Comparison of ENCODE assay signal across 1 cellular context in the genomic region with DNA sequence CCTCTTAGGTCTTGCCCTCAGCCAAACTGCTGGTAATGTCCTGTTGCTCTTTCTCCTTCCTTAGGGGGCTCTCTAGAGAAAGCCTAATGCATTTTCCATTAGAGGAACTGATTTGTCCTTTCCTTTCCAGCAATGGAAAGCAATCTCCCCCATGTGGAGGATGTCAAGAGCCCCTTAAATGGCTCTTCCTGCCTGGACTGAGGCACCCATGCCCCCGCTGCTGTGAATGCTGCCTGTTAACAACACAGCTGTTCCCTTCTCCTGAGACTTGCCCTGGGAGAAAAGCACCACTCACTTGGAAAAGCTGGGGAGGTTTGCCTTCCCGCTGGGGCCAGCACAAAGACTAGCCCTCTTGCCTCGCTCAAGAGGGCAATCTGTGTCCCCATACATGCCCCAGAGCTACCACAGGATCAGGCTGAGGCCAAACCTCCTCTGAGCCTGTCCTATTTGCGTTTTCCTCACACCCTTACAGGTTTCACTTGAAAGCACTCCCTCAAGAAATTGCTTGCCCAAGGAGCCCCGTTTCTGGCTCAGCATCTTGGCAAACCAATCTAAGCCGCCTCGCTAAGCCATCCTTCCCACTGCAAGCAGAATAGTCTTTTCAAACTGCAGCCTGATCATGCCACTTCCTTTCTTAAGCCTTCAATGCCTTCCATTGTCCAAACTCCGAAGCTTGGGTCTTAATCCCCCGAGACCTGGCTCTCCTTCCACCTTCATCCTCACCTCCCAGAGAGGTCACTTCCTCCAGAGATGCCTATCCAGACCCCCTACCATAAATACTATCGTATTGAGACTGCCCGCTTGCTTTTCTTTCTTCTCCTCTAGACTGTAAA.
TF ChIP-seq lines count a peak whose summit lies in the region.

No MANE protein-coding gene starts in this region.

TF ChIP-seq in GM23338, 12 proteins besides CTCF, POLR2A, EP300 and RAD21 (continued from another document):
- TF ChIP-seq, protein P1, sequence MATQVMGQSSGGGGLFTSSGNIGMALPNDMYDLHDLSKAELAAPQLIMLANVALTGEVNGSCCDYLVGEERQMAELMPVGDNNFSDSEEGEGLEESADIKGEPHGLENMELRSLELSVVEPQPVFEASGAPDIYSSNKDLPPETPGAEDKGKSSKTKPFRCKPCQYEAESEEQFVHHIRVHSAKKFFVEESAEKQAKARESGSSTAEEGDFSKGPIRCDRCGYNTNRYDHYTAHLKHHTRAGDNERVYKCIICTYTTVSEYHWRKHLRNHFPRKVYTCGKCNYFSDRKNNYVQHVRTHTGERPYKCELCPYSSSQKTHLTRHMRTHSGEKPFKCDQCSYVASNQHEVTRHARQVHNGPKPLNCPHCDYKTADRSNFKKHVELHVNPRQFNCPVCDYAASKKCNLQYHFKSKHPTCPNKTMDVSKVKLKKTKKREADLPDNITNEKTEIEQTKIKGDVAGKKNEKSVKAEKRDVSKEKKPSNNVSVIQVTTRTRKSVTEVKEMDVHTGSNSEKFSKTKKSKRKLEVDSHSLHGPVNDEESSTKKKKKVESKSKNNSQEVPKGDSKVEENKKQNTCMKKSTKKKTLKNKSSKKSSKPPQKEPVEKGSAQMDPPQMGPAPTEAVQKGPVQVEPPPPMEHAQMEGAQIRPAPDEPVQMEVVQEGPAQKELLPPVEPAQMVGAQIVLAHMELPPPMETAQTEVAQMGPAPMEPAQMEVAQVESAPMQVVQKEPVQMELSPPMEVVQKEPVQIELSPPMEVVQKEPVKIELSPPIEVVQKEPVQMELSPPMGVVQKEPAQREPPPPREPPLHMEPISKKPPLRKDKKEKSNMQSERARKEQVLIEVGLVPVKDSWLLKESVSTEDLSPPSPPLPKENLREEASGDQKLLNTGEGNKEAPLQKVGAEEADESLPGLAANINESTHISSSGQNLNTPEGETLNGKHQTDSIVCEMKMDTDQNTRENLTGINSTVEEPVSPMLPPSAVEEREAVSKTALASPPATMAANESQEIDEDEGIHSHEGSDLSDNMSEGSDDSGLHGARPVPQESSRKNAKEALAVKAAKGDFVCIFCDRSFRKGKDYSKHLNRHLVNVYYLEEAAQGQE (IDR thresholded peaks at IDR 0.05; ENCODE audit: unreplicated experiment), result no peak
- TF ChIP-seq JUNB (IDR thresholded peaks at IDR 0.05; ENCODE audit: unreplicated experiment), result no peak
- no peak for TF ChIP-seq NANOG (IDR thresholded peaks at IDR 0.05; ENCODE audit: borderline replicate concordance)
- TF ChIP-seq, protein P2, sequence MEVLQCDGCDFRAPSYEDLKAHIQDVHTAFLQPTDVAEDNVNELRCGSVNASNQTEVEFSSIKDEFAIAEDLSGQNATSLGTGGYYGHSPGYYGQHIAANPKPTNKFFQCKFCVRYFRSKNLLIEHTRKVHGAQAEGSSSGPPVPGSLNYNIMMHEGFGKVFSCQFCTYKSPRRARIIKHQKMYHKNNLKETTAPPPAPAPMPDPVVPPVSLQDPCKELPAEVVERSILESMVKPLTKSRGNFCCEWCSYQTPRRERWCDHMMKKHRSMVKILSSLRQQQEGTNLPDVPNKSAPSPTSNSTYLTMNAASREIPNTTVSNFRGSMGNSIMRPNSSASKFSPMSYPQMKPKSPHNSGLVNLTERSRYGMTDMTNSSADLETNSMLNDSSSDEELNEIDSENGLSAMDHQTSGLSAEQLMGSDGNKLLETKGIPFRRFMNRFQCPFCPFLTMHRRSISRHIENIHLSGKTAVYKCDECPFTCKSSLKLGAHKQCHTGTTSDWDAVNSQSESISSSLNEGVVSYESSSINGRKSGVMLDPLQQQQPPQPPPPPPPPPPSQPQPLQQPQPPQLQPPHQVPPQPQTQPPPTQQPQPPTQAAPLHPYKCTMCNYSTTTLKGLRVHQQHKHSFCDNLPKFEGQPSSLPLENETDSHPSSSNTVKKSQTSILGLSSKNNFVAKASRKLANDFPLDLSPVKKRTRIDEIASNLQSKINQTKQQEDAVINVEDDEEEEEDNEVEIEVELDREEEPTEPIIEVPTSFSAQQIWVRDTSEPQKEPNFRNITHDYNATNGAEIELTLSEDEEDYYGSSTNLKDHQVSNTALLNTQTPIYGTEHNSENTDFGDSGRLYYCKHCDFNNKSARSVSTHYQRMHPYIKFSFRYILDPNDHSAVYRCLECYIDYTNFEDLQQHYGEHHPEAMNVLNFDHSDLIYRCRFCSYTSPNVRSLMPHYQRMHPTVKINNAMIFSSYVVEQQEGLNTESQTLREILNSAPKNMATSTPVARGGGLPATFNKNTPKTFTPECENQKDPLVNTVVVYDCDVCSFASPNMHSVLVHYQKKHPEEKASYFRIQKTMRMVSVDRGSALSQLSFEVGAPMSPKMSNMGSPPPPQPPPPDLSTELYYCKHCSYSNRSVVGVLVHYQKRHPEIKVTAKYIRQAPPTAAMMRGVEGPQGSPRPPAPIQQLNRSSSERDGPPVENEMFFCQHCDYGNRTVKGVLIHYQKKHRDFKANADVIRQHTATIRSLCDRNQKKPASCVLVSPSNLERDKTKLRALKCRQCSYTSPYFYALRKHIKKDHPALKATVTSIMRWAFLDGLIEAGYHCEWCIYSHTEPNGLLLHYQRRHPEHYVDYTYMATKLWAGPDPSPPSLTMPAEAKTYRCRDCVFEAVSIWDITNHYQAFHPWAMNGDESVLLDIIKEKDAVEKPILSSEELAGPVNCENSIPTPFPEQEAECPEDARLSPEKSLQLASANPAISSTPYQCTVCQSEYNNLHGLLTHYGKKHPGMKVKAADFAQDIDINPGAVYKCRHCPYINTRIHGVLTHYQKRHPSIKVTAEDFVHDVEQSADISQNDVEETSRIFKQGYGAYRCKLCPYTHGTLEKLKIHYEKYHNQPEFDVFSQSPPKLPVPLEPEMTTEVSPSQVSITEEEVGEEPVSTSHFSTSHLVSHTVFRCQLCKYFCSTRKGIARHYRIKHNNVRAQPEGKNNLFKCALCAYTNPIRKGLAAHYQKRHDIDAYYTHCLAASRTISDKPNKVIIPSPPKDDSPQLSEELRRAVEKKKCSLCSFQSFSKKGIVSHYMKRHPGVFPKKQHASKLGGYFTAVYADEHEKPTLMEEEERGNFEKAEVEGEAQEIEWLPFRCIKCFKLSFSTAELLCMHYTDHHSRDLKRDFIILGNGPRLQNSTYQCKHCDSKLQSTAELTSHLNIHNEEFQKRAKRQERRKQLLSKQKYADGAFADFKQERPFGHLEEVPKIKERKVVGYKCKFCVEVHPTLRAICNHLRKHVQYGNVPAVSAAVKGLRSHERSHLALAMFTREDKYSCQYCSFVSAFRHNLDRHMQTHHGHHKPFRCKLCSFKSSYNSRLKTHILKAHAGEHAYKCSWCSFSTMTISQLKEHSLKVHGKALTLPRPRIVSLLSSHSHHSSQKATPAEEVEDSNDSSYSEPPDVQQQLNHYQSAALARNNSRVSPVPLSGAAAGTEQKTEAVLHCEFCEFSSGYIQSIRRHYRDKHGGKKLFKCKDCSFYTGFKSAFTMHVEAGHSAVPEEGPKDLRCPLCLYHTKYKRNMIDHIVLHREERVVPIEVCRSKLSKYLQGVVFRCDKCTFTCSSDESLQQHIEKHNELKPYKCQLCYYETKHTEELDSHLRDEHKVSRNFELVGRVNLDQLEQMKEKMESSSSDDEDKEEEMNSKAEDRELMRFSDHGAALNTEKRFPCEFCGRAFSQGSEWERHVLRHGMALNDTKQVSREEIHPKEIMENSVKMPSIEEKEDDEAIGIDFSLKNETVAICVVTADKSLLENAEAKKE (CRISPR knock-in tag; IDR thresholded peaks at IDR 0.05), result peak; percentile 28; the same call in 1 of the 2 replicates
